ENCODE assay signal across 11 cellular contexts in the genomic region with DNA sequence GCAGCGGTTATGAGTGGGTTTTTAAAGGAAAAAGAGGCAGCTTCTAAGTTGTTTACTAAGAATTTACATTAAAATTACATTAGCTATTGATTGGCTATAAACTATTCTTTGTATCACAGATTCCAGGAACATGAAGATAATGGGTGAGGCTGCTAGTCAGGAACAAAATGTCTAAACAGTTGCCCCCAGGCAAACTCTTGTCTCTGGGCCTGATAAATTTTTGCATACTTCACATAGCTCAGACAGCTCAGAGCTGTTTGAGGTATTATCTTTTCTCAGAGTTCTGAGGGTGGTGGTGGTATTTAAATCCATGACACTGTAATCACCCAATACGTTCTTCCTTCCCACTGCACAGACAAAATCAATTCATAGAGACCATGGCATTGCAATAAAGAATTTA. TPM values are rescaled to one million over a fixed set of nuclear protein-coding genes. Genes with fewer than 3 reads are reported as not detected.
A peak's percentile ranks its signal among the peaks of the same experiment; 100 is the strongest.
DNase-seq lines count a peak whose midpoint lies in the region; ATAC-seq and TF ChIP-seq lines count a peak whose summit lies in the region.
"Had no signal": no experiment of that assay in that cellular context is flagged by ENCODE, and none has a peak within 500 bp of the region (broad histone marks: within the 10 kb centered on the region; RNA-seq: fewer than 3 reads in every experiment).

No MANE protein-coding gene starts in this region.

- H3K9me3 Mint-ChIP-seq in Calu3 (ENCODE audit: low read depth, unreplicated experiment) = peaks cover 3% of the 10 kb centered on the region
- H3K9me3 Mint-ChIP-seq in natural killer cell treated with Interleukin-12 subunit alpha and Interleukin-12 subunit beta and Interleukin-15 and Interleukin-18, amount 100 ng/mL, for 72 hours = peaks cover 9% of the 10 kb centered on the region
- H3K9me3 Mint-ChIP-seq in activated CD8-positive, alpha-beta T cell treated with anti-CD3 and anti-CD28 coated beads for 36 hours = peaks cover 20% of the 10 kb centered on the region

- H3K4me1 ChIP-seq in Loucy (ENCODE audit: insufficient read depth, low read length, poor library complexity, severe bottlenecking) (peaks cover 32% of the 10 kb centered on the region), heart left ventricle (peaks cover 0 to 26% (median 15%) of the 10 kb centered on the region in 12 donors)

- H4K20me1 ChIP-seq in Loucy (ENCODE audit: insufficient read depth, low read length, poor library complexity, severe bottlenecking) = no peaks in the 10 kb centered on the region

- H3K27ac ChIP-seq in heart left ventricle = peak overlapping the region in 2 of 12 donors; percentile 86 to 94

- H3K36me3 ChIP-seq in Loucy (ENCODE audit: insufficient read depth, low read length) (no peaks in the 10 kb centered on the region), heart left ventricle (peaks cover 0 to 4% (median 0%) of the 10 kb centered on the region in 9 donors)

- H3K27me3 ChIP-seq in Loucy (ENCODE audit: insufficient read depth, low read length, poor library complexity, severe bottlenecking) (no peaks in the 10 kb centered on the region), heart left ventricle (no peaks in the 10 kb centered on the region)

- H3K4me2 ChIP-seq in Loucy (ENCODE audit: low read depth, low read length, poor library complexity, severe bottlenecking) = peak overlapping the region; percentile 87

- POLR2A ChIA-PET in activated CD8-positive, alpha-beta T cell treated with anti-CD3 and anti-CD28 coated beads for 36 hours (lab: Charles Lee) = interaction anchor here (0.8 to 1.5 kb wide), 2 partner anchors 31 to 520 kb away, joined by 3 to 4 read pairs; no protein-coding TSS in a partner anchor

- H3K4me3 ChIP-seq in Loucy (ENCODE audit: low read length, poor library complexity, severe bottlenecking) = peak overlapping the region; percentile 93
- H3K4me3 ChIP-seq in cardiac fibroblast (replicated peaks in 1 of 2; ENCODE audit: low read depth in 2 of 2, low read length in 2 of 2) = no peak overlapping the region
- H3K4me3 ChIP-seq in heart left ventricle = peak overlapping the region in 1 of 12 donors; percentile 77

- no peak overlapping the region for H3K4me3 Mint-ChIP-seq in Calu3 (ENCODE audit: low read depth, unreplicated experiment)
- H3K4me3 Mint-ChIP-seq in natural killer cell treated with Interleukin-12 subunit alpha and Interleukin-12 subunit beta and Interleukin-15 and Interleukin-18, amount 100 ng/mL, for 72 hours = peak overlapping the region; percentile 38
- no peak overlapping the region for H3K4me3 Mint-ChIP-seq in activated CD8-positive, alpha-beta T cell treated with anti-CD3 and anti-CD28 coated beads for 36 hours
- H3K4me3 Mint-ChIP-seq: activated T-helper 17 cell treated with anti-CD3 and anti-CD28 coated beads, Interleukin-2, amount 50 U/mL, for 72 hours had no signal

- TF ChIP-seq CTCF in Calu3 (IDR thresholded peaks at IDR 0.05; ENCODE audit: unreplicated experiment) (no peak), Loucy (conservative IDR thresholded peaks at IDR 0.05; ENCODE audit: low read length) (no peak), cardiac fibroblast (IDR thresholded peaks at IDR 0.05; ENCODE audit: low read depth, low read length) (no peak), heart left ventricle (IDR thresholded peaks at IDR 0.05) (no peak)
- no peak for TF ChIP-seq CTCF in activated CD8-positive, alpha-beta T cell treated with anti-CD3 and anti-CD28 coated beads for 36 hours (IDR thresholded peaks at IDR 0.05)

- intact Hi-C loops in Calu3 (cut with micrococcal nuclease; ENCODE audit: unreplicated experiment) = loop anchor here (1.0 kb wide), 1 partner anchor 15 kb away; no protein-coding TSS in a partner anchor
- intact Hi-C loops in activated CD8-positive, alpha-beta T cell treated with anti-CD3 and anti-CD28 coated beads for 36 hours (cut with micrococcal nuclease) = no loop called here
- intact Hi-C loops in heart left ventricle (cut with DNase I) = no loop called here

- no peak for TF ChIP-seq POLR2A in heart left ventricle (IDR thresholded peaks at IDR 0.05)

- CTCF ChIA-PET in Calu3 (lab: Charles Lee) = interaction anchor here (1.2 to 1.4 kb wide), 2 partner anchors 10 to 15 kb away, joined by 4 read pairs; no protein-coding TSS in a partner anchor
- CTCF ChIA-PET in activated CD8-positive, alpha-beta T cell treated with anti-CD3 and anti-CD28 coated beads for 36 hours (lab: Charles Lee) = interaction anchor here (0.7 to 1.5 kb wide), 3 partner anchors 9 to 137 kb away, joined by 3 to 4 read pairs (median 3); no protein-coding TSS in a partner anchor

- WGBS in heart left ventricle, 4 donors = 59 to 79% (median 66%) methylated on average over 2 of the region's 2 CpGs

- peak overlapping the region; percentile 86 for H3K9ac ChIP-seq in Loucy (ENCODE audit: low read depth, low read length, poor library complexity, severe bottlenecking)

- no peaks in the 10 kb centered on the region for H3K36me3 Mint-ChIP-seq in Calu3 (ENCODE audit: insufficient read depth, unreplicated experiment)
- H3K36me3 Mint-ChIP-seq in natural killer cell treated with Interleukin-12 subunit alpha and Interleukin-12 subunit beta and Interleukin-15 and Interleukin-18, amount 100 ng/mL, for 72 hours = peaks cover 16% of the 10 kb centered on the region
- H3K36me3 Mint-ChIP-seq in activated CD8-positive, alpha-beta T cell treated with anti-CD3 and anti-CD28 coated beads for 36 hours (ENCODE audit: low read depth) = peaks cover 42% of the 10 kb centered on the region

- no peaks in the 10 kb centered on the region for H3F3A ChIP-seq in Loucy (ENCODE audit: low read depth)

- H3K9me2 ChIP-seq in Loucy (replicated peaks; ENCODE audit: low read depth, low read length) = no peaks in the 10 kb centered on the region

- ATAC-seq in natural killer cell treated with Interleukin-12 subunit alpha and Interleukin-12 subunit beta and Interleukin-15 and Interleukin-18, amount 100 ng/mL, for 72 hours = no peak
- ATAC-seq in GM21515 (IDR thresholded peaks at IDR 0.05; ENCODE audit: unreplicated experiment) (no peak), HG02571 (IDR thresholded peaks at IDR 0.05; ENCODE audit: unreplicated experiment) (no peak), heart left ventricle (no peak)
- ATAC-seq in activated CD8-positive, alpha-beta T cell treated with anti-CD3 and anti-CD28 coated beads for 36 hours = no peak
- ATAC-seq: activated T-helper 17 cell treated with anti-CD3 and anti-CD28 coated beads, Interleukin-2, amount 50 U/mL, for 72 hours; naive thymus-derived CD8-positive, alpha-beta T cell had no signal

- H3K9me3 ChIP-seq in Loucy (ENCODE audit: insufficient read depth, low read depth, low read length) (peaks cover 17% of the 10 kb centered on the region; the same call in 1 of the 2 replicates), heart left ventricle (peaks cover 0 to 18% (median 0%) of the 10 kb centered on the region in 12 donors)

- H3K4me1 Mint-ChIP-seq in Calu3 (ENCODE audit: low read depth, unreplicated experiment) = peaks cover 8% of the 10 kb centered on the region
- peaks cover 7 to 16% of the 10 kb centered on the region in 2 donors for H3K4me1 Mint-ChIP-seq in natural killer cell treated with Interleukin-12 subunit alpha and Interleukin-12 subunit beta and Interleukin-15 and Interleukin-18, amount 100 ng/mL, for 72 hours (ENCODE audit: low read depth in 2 of 2)
- H3K4me1 Mint-ChIP-seq in activated CD8-positive, alpha-beta T cell treated with anti-CD3 and anti-CD28 coated beads for 36 hours (ENCODE audit: low read depth) = peaks cover 30% of the 10 kb centered on the region

- no peak overlapping the region for H3K27ac Mint-ChIP-seq in Calu3 (ENCODE audit: unreplicated experiment)
- H3K27ac Mint-ChIP-seq in natural killer cell treated with Interleukin-12 subunit alpha and Interleukin-12 subunit beta and Interleukin-15 and Interleukin-18, amount 100 ng/mL, for 72 hours = no peak overlapping the region
- no peak overlapping the region for H3K27ac Mint-ChIP-seq in activated CD8-positive, alpha-beta T cell treated with anti-CD3 and anti-CD28 coated beads for 36 hours
- H3K27ac Mint-ChIP-seq: activated T-helper 17 cell treated with anti-CD3 and anti-CD28 coated beads, Interleukin-2, amount 50 U/mL, for 72 hours had no signal

- peaks cover 37% of the 10 kb centered on the region for H3K79me2 ChIP-seq in Loucy (ENCODE audit: insufficient read depth, low read length)

- no peaks in the 10 kb centered on the region for H3K27me3 Mint-ChIP-seq in Calu3 (ENCODE audit: unreplicated experiment)
- no peaks in the 10 kb centered on the region for H3K27me3 Mint-ChIP-seq in natural killer cell treated with Interleukin-12 subunit alpha and Interleukin-12 subunit beta and Interleukin-15 and Interleukin-18, amount 100 ng/mL, for 72 hours
- no peaks in the 10 kb centered on the region for H3K27me3 Mint-ChIP-seq in activated CD8-positive, alpha-beta T cell treated with anti-CD3 and anti-CD28 coated beads for 36 hours
- H3K27me3 Mint-ChIP-seq: activated T-helper 17 cell treated with anti-CD3 and anti-CD28 coated beads, Interleukin-2, amount 50 U/mL, for 72 hours; naive thymus-derived CD8-positive, alpha-beta T cell had no signal

- H2AFZ ChIP-seq in Loucy (ENCODE audit: low read length) = no peak overlapping the region

- no TSS peak for BruUV-seq in Calu3 (replicated peaks; lab: Mats Ljungman, UMichigan)

- peak; percentile 13 for DNase-seq in Calu3
- peak; percentile 21 to 53 for DNase-seq in cardiac fibroblast (ENCODE audit: low read depth in 2 of 2)
- no peak for DNase-seq in natural killer cell treated with Interleukin-12 subunit alpha and Interleukin-12 subunit beta and Interleukin-15 and Interleukin-18, amount 100 ng/mL, for 72 hours (ENCODE audit: low spot score)
- no peak for DNase-seq in activated CD8-positive, alpha-beta T cell treated with anti-CD3 and anti-CD28 coated beads for 36 hours
- no peak for DNase-seq in heart left ventricle
- DNase-seq: activated CD4-positive, CD25-positive, alpha-beta regulatory T cell treated with anti-CD3 and anti-CD28 coated beads, Interleukin-2, amount 50 U/mL, for 72 hours; naive thymus-derived CD8-positive, alpha-beta T cell had no signal

RNA-seq across cellular contexts. Expression of a gene that starts 2.1 kb away (rescaled TPM):
- 55.4 and 69.0 TPM in 2 replicates for total RNA-seq in Calu3 (2022)
- total RNA-seq in natural killer cell treated with Interleukin-12 subunit alpha and Interleukin-12 subunit beta and Interleukin-15 and Interleukin-18, amount 100 ng/mL, for 72 hours = 10 to 100 TPM; 23.1 to 23.9 TPM
- total RNA-seq in activated CD8-positive, alpha-beta T cell treated with anti-CD3 and anti-CD28 coated beads for 36 hours = 10 to 100 TPM; 25.1 to 26.9 TPM
- 10 to 100 TPM in 4 of 9 donors, 1 to 10 TPM in 5; 8.8 to 23.3 (median 9.7) TPM for total RNA-seq in heart left ventricle
- 10 to 100 TPM in 1 of 2 donors, 1 to 10 TPM in 1; 5.6 to 17.1 TPM for polyA plus RNA-seq in heart left ventricle

Comparison
In these comparisons a context has a peak if more than half of its experiments do, and no peak if none do; other contexts are left out.
1. DNase-seq: peak in Calu3 (single experiment) and cardiac fibroblast (2 of 2); none in natural killer cell treated with Interleukin-12 subunit alpha and Interleukin-12 subunit beta and Interleukin-15 and Interleukin-18, amount 100 ng/mL, for 72 hours (single experiment), activated CD8-positive, alpha-beta T cell treated with anti-CD3 and anti-CD28 coated beads for 36 hours (single experiment) and heart left ventricle (0 of 5).